In genomic region chr2:42964444-42965081, GRCh38 we compare ENCODE assay signal across 9 cellular contexts.
A peak's percentile ranks its signal among the peaks of the same experiment; 100 is the strongest.
DNase-seq lines count a peak whose midpoint lies in the region; TF ChIP-seq lines count a peak whose summit lies in the region.
"Had no signal": no experiment of that assay in that cellular context is flagged by ENCODE, and none has a peak within 500 bp of the region (broad histone marks: within the 10 kb centered on the region; RNA-seq: fewer than 3 reads in every experiment).

No MANE protein-coding gene starts in this region.

- H4K8ac ChIP-seq in mesendoderm (ENCODE audit: low read depth, low read length): no peak overlapping the region

- TF ChIP-seq POLR2A in erythroblast (IDR thresholded peaks at IDR 0.05; ENCODE audit: low read length): no peak

- H3K27ac ChIP-seq in right atrium auricular region (peak overlapping the region; percentile 56 to 83), substantia nigra (ENCODE audit: low read depth, low read length, poor library complexity, severe bottlenecking) (no peak overlapping the region), mesendoderm (ENCODE audit: low read depth, low read length) (no peak overlapping the region)

- H3K4me3 ChIP-seq in HFF-Myc (replicated peaks; ENCODE audit: low read depth, low read length): no peak overlapping the region
- H3K4me3 ChIP-seq in right atrium auricular region: no peak overlapping the region
- no peak overlapping the region for H3K4me3 ChIP-seq in mesendoderm (ENCODE audit: low read length)
- H3K4me3 ChIP-seq: dorsolateral prefrontal cortex had no signal

- peak; percentile 81 for DNase-seq in HFF-Myc (ENCODE audit: extremely low read depth, low read depth)
- DNase-seq in amniotic epithelial cell (ENCODE audit: low read depth): peak; percentile 89
- peak; percentile 88 for DNase-seq in right atrium auricular region (ENCODE audit: low spot score)
- peak in 39 of 49 donors; percentile 15 to 88 (median 52) for DNase-seq in substantia nigra (lab: John Stamatoyannopoulos, UW)
- DNase-seq in erythroblast (lab: John Stamatoyannopoulos, UW): no peak
- DNase-seq in NCI-H1105 (lab: John Stamatoyannopoulos, UW): no peak
- no peak for DNase-seq in DMS114 treated with DMSO at 0.1 percent for 48 hours (lab: John Stamatoyannopoulos, UW; ENCODE audit: unreplicated experiment)
- DNase-seq in mesendoderm: no peak

- H3K23ac ChIP-seq in mesendoderm (ENCODE audit: low read length): no peak overlapping the region

- H3K79me1 ChIP-seq in mesendoderm (ENCODE audit: low read length): no peaks in the 10 kb centered on the region

- H2AK5ac ChIP-seq in mesendoderm (ENCODE audit: low read length): no peak overlapping the region

- no peak overlapping the region for H3K4ac ChIP-seq in mesendoderm (ENCODE audit: low read depth, low read length)

- H3K18ac ChIP-seq in mesendoderm (ENCODE audit: low read length): no peak overlapping the region

- H4K5ac ChIP-seq in mesendoderm (ENCODE audit: low read length): no peak overlapping the region

- peaks cover 0 to 70% of the 10 kb centered on the region in 2 donors for H3K4me1 ChIP-seq in right atrium auricular region
- H3K4me1 ChIP-seq in mesendoderm (ENCODE audit: control insufficient read depth, low read depth, low read length): peaks cover 5% of the 10 kb centered on the region

- H2BK120ac ChIP-seq in mesendoderm (ENCODE audit: low read depth, low read length): no peak overlapping the region

- TF ChIP-seq CTCF in HFF-Myc (IDR thresholded peaks at IDR 0.05; ENCODE audit: low read depth, low read length, missing control alignments) (no peak), right atrium auricular region (IDR thresholded peaks at IDR 0.05) (no peak)

- H3K79me2 ChIP-seq in mesendoderm (ENCODE audit: control insufficient read depth, insufficient read depth, low read length): no peaks in the 10 kb centered on the region

- no peaks in the 10 kb centered on the region for H3K9me3 ChIP-seq in right atrium auricular region

- H3K56ac ChIP-seq in mesendoderm (ENCODE audit: low read length): no peak overlapping the region

- H3K27me3 ChIP-seq in right atrium auricular region: no peaks in the 10 kb centered on the region
- H3K27me3 ChIP-seq in mesendoderm (ENCODE audit: insufficient read depth, low read length, poor library complexity): no peaks in the 10 kb centered on the region
- H3K27me3 ChIP-seq: dorsolateral prefrontal cortex had no signal

- no CpG with 5 or more reads among the region's 5 CpGs for WGBS in mesendoderm (ENCODE audit: extremely low coverage, insufficient coverage, low lambda C conversion rate)

- H2BK5ac ChIP-seq in mesendoderm (ENCODE audit: low read length): no peak overlapping the region

- no peak overlapping the region for H2BK15ac ChIP-seq in mesendoderm (replicated peaks; ENCODE audit: low read depth)

- H3K9ac ChIP-seq in mesendoderm (ENCODE audit: low read length): no peak overlapping the region

- no peak overlapping the region for H3K4me2 ChIP-seq in mesendoderm (ENCODE audit: low read length)

- H3K36me3 ChIP-seq in right atrium auricular region (no peaks in the 10 kb centered on the region), mesendoderm (ENCODE audit: control insufficient read depth, insufficient read depth, low read length) (no peaks in the 10 kb centered on the region)

Comparison
In these comparisons a context has a peak if more than half of its experiments do, and no peak if none do; other contexts are left out.
1. DNase-seq: peak in HFF-Myc (single experiment), amniotic epithelial cell (single experiment), right atrium auricular region (single experiment) and substantia nigra (39 of 49); none in erythroblast (0 of 2), NCI-H1105 (single experiment), DMS114 treated with DMSO at 0.1 percent for 48 hours (single experiment) and mesendoderm (single experiment).
2. H3K27ac ChIP-seq: peak in right atrium auricular region (2 of 2); none in substantia nigra (single experiment) and mesendoderm (single experiment).